9 cellular contexts compared by ENCODE assay signal in genomic region chr14:73829526-73830431, GRCh38. TPM values are rescaled to one million over a fixed set of nuclear protein-coding genes. Genes with fewer than 3 reads are reported as not detected.
A peak's percentile ranks its signal among the peaks of the same experiment; 100 is the strongest.
DNase-seq lines count a peak whose midpoint lies in the region; ATAC-seq and TF ChIP-seq lines count a peak whose summit lies in the region.
"Had no signal": no experiment of that assay in that cellular context is flagged by ENCODE, and none has a peak within 500 bp of the region (broad histone marks: within the 10 kb centered on the region; RNA-seq: fewer than 3 reads in every experiment).

No MANE protein-coding gene starts in this region.

- no peak overlapping the region for H3K4me2 ChIP-seq in Karpas-422 (ENCODE audit: low read depth, low read length, poor library complexity, severe bottlenecking)
- no peak overlapping the region for H3K4me2 ChIP-seq in parathyroid adenoma (ENCODE audit: low read length)

- peak overlapping the region; percentile 77 for H3K27ac Mint-ChIP-seq in activated naive CD8-positive, alpha-beta T cell treated with anti-CD3 and anti-CD28 coated beads, Interleukin-2, amount 10 ng/mL, durations not matched to agents 7 days and 5 days
- no peak overlapping the region; the same call in 1 of the 2 replicates for H3K27ac Mint-ChIP-seq in WTC11

- H3K27me3 ChIP-seq in Karpas-422 (ENCODE audit: low read length): no peaks in the 10 kb centered on the region
- no peaks in the 10 kb centered on the region for H3K27me3 ChIP-seq in parathyroid adenoma (ENCODE audit: control insufficient read depth, insufficient read depth, low read length)
- H3K27me3 ChIP-seq: right lobe of liver had no signal

- H3K4me1 ChIP-seq in Karpas-422 (ENCODE audit: low read length) (peaks cover 7% of the 10 kb centered on the region), parathyroid adenoma (peaks cover 12% of the 10 kb centered on the region)

- no peaks in the 10 kb centered on the region for H3K36me3 Mint-ChIP-seq in activated naive CD8-positive, alpha-beta T cell treated with anti-CD3 and anti-CD28 coated beads, Interleukin-2, amount 10 ng/mL, durations not matched to agents 7 days and 5 days
- no peaks in the 10 kb centered on the region for H3K36me3 Mint-ChIP-seq in WTC11

- DNase-seq in activated effector memory CD4-positive, alpha-beta T cell treated with anti-CD3 and anti-CD28 coated beads, Interleukin-2, amount 50 U/mL, for 16 hours: peak; percentile 72
- DNase-seq in activated effector memory CD4-positive, alpha-beta T cell treated with Interleukin-2 at 50 U/mL for 16 hours: no peak
- DNase-seq in Karpas-422: peak; percentile 67
- DNase-seq in activated naive CD8-positive, alpha-beta T cell treated with anti-CD3 and anti-CD28 coated beads, Interleukin-2, amount 10 ng/mL, durations not matched to agents 7 days and 5 days: no peak
- no peak for DNase-seq in WTC11 (ENCODE audit: low spot score)
- no peak for DNase-seq in NCI-H1105 (lab: John Stamatoyannopoulos, UW)
- no peak for DNase-seq in coronary artery (ENCODE audit: low spot score)
- DNase-seq: right lobe of liver had no signal

- no peaks in the 10 kb centered on the region for H3K9me2 ChIP-seq in Karpas-422 (replicated peaks; ENCODE audit: insufficient read depth, low read length)

- H3K4me3 Mint-ChIP-seq in activated naive CD8-positive, alpha-beta T cell treated with anti-CD3 and anti-CD28 coated beads, Interleukin-2, amount 10 ng/mL, durations not matched to agents 7 days and 5 days: no peak overlapping the region
- no peak overlapping the region for H3K4me3 Mint-ChIP-seq in WTC11

- peaks cover 2% of the 10 kb centered on the region for H3K27me3 Mint-ChIP-seq in activated naive CD8-positive, alpha-beta T cell treated with anti-CD3 and anti-CD28 coated beads, Interleukin-2, amount 10 ng/mL, durations not matched to agents 7 days and 5 days
- H3K27me3 Mint-ChIP-seq in WTC11 (ENCODE audit: low read depth): no peaks in the 10 kb centered on the region; the same call in 1 of the 2 replicates

- H3K27ac ChIP-seq in Karpas-422 (ENCODE audit: low read length) (no peak overlapping the region), parathyroid adenoma (no peak overlapping the region), coronary artery (peak overlapping the region in 1 of 2 donors; percentile 42)
- H3K27ac ChIP-seq: right lobe of liver had no signal

- no peaks in the 10 kb centered on the region for H3K9me3 Mint-ChIP-seq in activated naive CD8-positive, alpha-beta T cell treated with anti-CD3 and anti-CD28 coated beads, Interleukin-2, amount 10 ng/mL, durations not matched to agents 7 days and 5 days
- no peaks in the 10 kb centered on the region for H3K9me3 Mint-ChIP-seq in WTC11

- H3K79me2 ChIP-seq in Karpas-422 (ENCODE audit: low read length) (no peaks in the 10 kb centered on the region), parathyroid adenoma (no peaks in the 10 kb centered on the region)

- H4K20me1 ChIP-seq in Karpas-422 (ENCODE audit: insufficient read depth, low read depth, low read length): no peaks in the 10 kb centered on the region

- ATAC-seq in activated naive CD8-positive, alpha-beta T cell treated with anti-CD3 and anti-CD28 coated beads, Interleukin-2, amount 10 ng/mL, durations not matched to agents 7 days and 5 days (ENCODE audit: low read depth): peak; percentile 57
- no peak for ATAC-seq in WTC11

- no peaks in the 10 kb centered on the region for H3K9me3 ChIP-seq in Karpas-422 (ENCODE audit: low read length)
- H3K9me3 ChIP-seq in parathyroid adenoma (ENCODE audit: control insufficient read depth, low read length): no peaks in the 10 kb centered on the region
- H3K9me3 ChIP-seq: right lobe of liver had no signal

- H3K4me1 Mint-ChIP-seq in activated naive CD8-positive, alpha-beta T cell treated with anti-CD3 and anti-CD28 coated beads, Interleukin-2, amount 10 ng/mL, durations not matched to agents 7 days and 5 days: peaks cover 15% of the 10 kb centered on the region
- peaks cover 17% of the 10 kb centered on the region for H3K4me1 Mint-ChIP-seq in WTC11

- POLR2A ChIA-PET in activated naive CD8-positive, alpha-beta T cell treated with anti-CD3 and anti-CD28 coated beads, Interleukin-2, amount 10 ng/mL, durations not matched to agents 7 days and 5 days (lab: Charles Lee): interaction anchor here (0.6 kb wide), 1 partner anchor 113 kb away, joined by 5 read pairs; no protein-coding TSS in a partner anchor
- POLR2A ChIA-PET in WTC11 (lab: Charles Lee): interaction anchor here (0.7 kb wide), 1 partner anchor 102 kb away, joined by 4 read pairs; no protein-coding TSS in a partner anchor

- TF ChIP-seq CTCF in parathyroid adenoma (IDR thresholded peaks at IDR 0.05): no peak
- no peak for TF ChIP-seq CTCF in WTC11 (IDR thresholded peaks at IDR 0.05)
- no peak for TF ChIP-seq CTCF in coronary artery (IDR thresholded peaks at IDR 0.05)

- no peak overlapping the region for H3K9ac ChIP-seq in Karpas-422 (ENCODE audit: low read length)
- H3K9ac ChIP-seq in parathyroid adenoma: no peak overlapping the region

- H2AFZ ChIP-seq in Karpas-422 (ENCODE audit: low read length) (peak overlapping the region; percentile 65), parathyroid adenoma (peak overlapping the region; percentile 36)

- no peak overlapping the region for H3K4me3 ChIP-seq in Karpas-422 (ENCODE audit: low read length)
- H3K4me3 ChIP-seq in parathyroid adenoma (ENCODE audit: low read depth, low read length): no peak overlapping the region
- H3K4me3 ChIP-seq in coronary artery: no peak overlapping the region
- H3K4me3 ChIP-seq: right lobe of liver had no signal

- H3K36me3 ChIP-seq in Karpas-422 (ENCODE audit: insufficient read depth, low read length): no peaks in the 10 kb centered on the region
- H3K36me3 ChIP-seq in parathyroid adenoma (ENCODE audit: control insufficient read depth, insufficient read depth, low read length): no peaks in the 10 kb centered on the region
- H3K36me3 ChIP-seq: right lobe of liver had no signal

- CTCF ChIA-PET in WTC11 (lab: Charles Lee): interaction anchor here (1.1 to 2.4 kb wide), 4 partner anchors 72 to 259 kb away, joined by 3 to 7 read pairs (median 5); no protein-coding TSS in a partner anchor

TF ChIP-seq in WTC11, 78 proteins besides CTCF, POLR2A, EP300 and RAD21 (continues in another document):
- TF ChIP-seq ZNF317 (CRISPR knock-in tag; IDR thresholded peaks at IDR 0.05; ENCODE audit: borderline replicate concordance, low read depth): no peak
- TF ChIP-seq TEAD4 (CRISPR knock-in tag; IDR thresholded peaks at IDR 0.05): no peak
- no peak for TF ChIP-seq NR3C1 (CRISPR knock-in tag; conservative IDR thresholded peaks at IDR 0.05; ENCODE audit: low read depth)
- TF ChIP-seq ZBTB21 (CRISPR knock-in tag; IDR thresholded peaks at IDR 0.05; ENCODE audit: borderline replicate concordance): no peak
- TF ChIP-seq MYBL2 (CRISPR knock-in tag; IDR thresholded peaks at IDR 0.05): no peak
- TF ChIP-seq SMAD4 (CRISPR knock-in tag; IDR thresholded peaks at IDR 0.05): no peak
- no peak for TF ChIP-seq GRHL2 (CRISPR knock-in tag; IDR thresholded peaks at IDR 0.05; ENCODE audit: insufficient replicate concordance, severe bottlenecking)
- no peak for TF ChIP-seq ARID4B (CRISPR knock-in tag; IDR thresholded peaks at IDR 0.05; ENCODE audit: borderline replicate concordance)
- TF ChIP-seq TCF7 (CRISPR knock-in tag; IDR thresholded peaks at IDR 0.05; ENCODE audit: low read depth): no peak
- TF ChIP-seq ZNF396 (CRISPR knock-in tag; IDR thresholded peaks at IDR 0.05; ENCODE audit: borderline replicate concordance): no peak

RNA-seq across cellular contexts. Expression of gene PTGR2, which starts 21.9 kb away (rescaled TPM):
- 10.0 and 11.3 TPM in 2 replicates for total RNA-seq in Karpas-422 (2014; rRNA removed; shearing (Covaris generic); ENCODE audit: low replicate concordance)
- total RNA-seq in activated naive CD8-positive, alpha-beta T cell treated with anti-CD3 and anti-CD28 coated beads, Interleukin-2, amount 10 ng/mL, durations not matched to agents 7 days and 5 days: 1 to 10 TPM; 3.4 to 3.6 TPM
- 20.7 to 23.6 TPM (median 22.1 TPM) in 3 replicates for total RNA-seq in WTC11 (2021)

RNA-seq across cellular contexts. Expression of gene ZNF410, which starts 56.9 kb away (rescaled TPM):
- 63.5 and 73.8 TPM in 2 replicates for total RNA-seq in Karpas-422 (2014; rRNA removed; shearing (Covaris generic); ENCODE audit: low replicate concordance)
- 10 to 100 TPM; 53.3 to 56.5 TPM for total RNA-seq in activated naive CD8-positive, alpha-beta T cell treated with anti-CD3 and anti-CD28 coated beads, Interleukin-2, amount 10 ng/mL, durations not matched to agents 7 days and 5 days
- 19.3 to 21.0 TPM (median 20.5 TPM) in 3 replicates for total RNA-seq in WTC11 (2021)

Comparison
In these comparisons a context has a peak if more than half of its experiments do, and no peak if none do; other contexts are left out.
1. DNase-seq: peak in activated effector memory CD4-positive, alpha-beta T cell treated with anti-CD3 and anti-CD28 coated beads, Interleukin-2, amount 50 U/mL, for 16 hours (single experiment) and Karpas-422 (single experiment); none in activated effector memory CD4-positive, alpha-beta T cell treated with Interleukin-2 at 50 U/mL for 16 hours (single experiment), activated naive CD8-positive, alpha-beta T cell treated with anti-CD3 and anti-CD28 coated beads, Interleukin-2, amount 10 ng/mL, durations not matched to agents 7 days and 5 days (single experiment), WTC11 (single experiment), NCI-H1105 (single experiment) and coronary artery (single experiment).